16 cellular contexts compared by ENCODE assay signal in the genomic region with DNA sequence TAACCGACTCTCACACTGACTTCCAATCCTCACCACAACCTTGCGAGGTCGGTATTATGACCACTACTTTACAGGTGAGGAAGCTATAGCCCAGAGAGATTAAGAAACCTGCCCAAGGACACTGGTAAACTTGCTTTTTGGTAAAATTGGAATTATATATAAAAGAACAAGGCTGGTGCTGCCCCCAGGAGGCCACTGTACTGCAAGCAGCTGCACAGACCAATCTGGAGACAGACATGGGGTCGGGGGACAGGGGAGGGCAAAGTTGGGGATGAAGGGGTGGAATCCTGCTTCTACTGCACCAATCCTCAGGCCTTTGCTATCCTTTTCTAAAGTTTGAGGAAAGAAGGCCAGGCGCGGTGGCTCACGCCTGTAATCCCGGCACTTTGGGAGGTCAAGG.
DNase-seq lines count a peak whose midpoint lies in the region; TF ChIP-seq lines count a peak whose summit lies in the region.
"Had no signal": no experiment of that assay in that cellular context is flagged by ENCODE, and none has a peak within 500 bp of the region (broad histone marks: within the 10 kb centered on the region; RNA-seq: fewer than 3 reads in every experiment).

No MANE protein-coding gene starts in this region.

- H3K4me1 ChIP-seq in tibial artery (no peaks in the 10 kb centered on the region), trophoblast cell (ENCODE audit: control insufficient read depth in 1 of 2, insufficient read depth in 2 of 2, low read length in 2 of 2) (no peaks in the 10 kb centered on the region)
- H3K4me1 ChIP-seq: colonic mucosa had no signal

- H3K4ac ChIP-seq in trophoblast cell (ENCODE audit: low read depth, low read length), result no peak overlapping the region

- H3K27me3 ChIP-seq in tibial artery (no peaks in the 10 kb centered on the region), trophoblast cell (ENCODE audit: insufficient read depth, low read length) (no peaks in the 10 kb centered on the region)
- H3K27me3 ChIP-seq: colonic mucosa had no signal

- H2BK12ac ChIP-seq in trophoblast cell (ENCODE audit: low read length), result no peak overlapping the region

- no peak overlapping the region for H3K4me2 ChIP-seq in trophoblast cell (ENCODE audit: low read length)

- H4K12ac ChIP-seq in trophoblast cell (ENCODE audit: low read depth, low read length), result no peak overlapping the region

- H3K36me3 ChIP-seq in tibial artery, result no peaks in the 10 kb centered on the region
- H3K36me3 ChIP-seq in trophoblast cell (ENCODE audit: control insufficient read depth in 1 of 2, insufficient read depth in 2 of 2, low read length in 2 of 2), result no peaks in the 10 kb centered on the region
- H3K36me3 ChIP-seq: colonic mucosa had no signal

- no peak overlapping the region for H2AFZ ChIP-seq in trophoblast cell (ENCODE audit: insufficient read depth, low read length, poor library complexity)

- H4K91ac ChIP-seq in trophoblast cell (ENCODE audit: low read depth, low read length), result no peak overlapping the region

- H2BK120ac ChIP-seq in trophoblast cell (ENCODE audit: insufficient read depth, low read length, poor library complexity), result no peak overlapping the region

- no peak overlapping the region for H3K14ac ChIP-seq in trophoblast cell (ENCODE audit: low read length)

- no peak overlapping the region for H3K27ac ChIP-seq in tibial artery
- no peak overlapping the region for H3K27ac ChIP-seq in trophoblast cell (ENCODE audit: low read depth, low read length)
- H3K27ac ChIP-seq: colonic mucosa had no signal

- TF ChIP-seq CTCF in HFF-Myc (IDR thresholded peaks at IDR 0.05; ENCODE audit: low read depth, low read length, missing control alignments) (peak; percentile 7), tibial artery (IDR thresholded peaks at IDR 0.05) (no peak)

- H3K9me3 ChIP-seq in tibial artery (no peaks in the 10 kb centered on the region), trophoblast cell (ENCODE audit: insufficient read depth, low read depth, low read length) (no peaks in the 10 kb centered on the region)
- H3K9me3 ChIP-seq: colonic mucosa had no signal

- no peaks in the 10 kb centered on the region for H3K79me2 ChIP-seq in trophoblast cell (ENCODE audit: control insufficient read depth, insufficient read depth, low read length, poor library complexity)

- H3K18ac ChIP-seq in trophoblast cell (ENCODE audit: low read length), result no peak overlapping the region

- H2AK5ac ChIP-seq in trophoblast cell (ENCODE audit: low read length), result no peak overlapping the region

- no peak overlapping the region for H4K8ac ChIP-seq in trophoblast cell (ENCODE audit: low read depth, low read length)

- H2BK5ac ChIP-seq in trophoblast cell (ENCODE audit: low read depth, low read length, poor library complexity), result no peak overlapping the region

- H3K4me3 ChIP-seq in HFF-Myc (replicated peaks; ENCODE audit: low read depth, low read length), result no peak overlapping the region
- no peak overlapping the region for H3K4me3 ChIP-seq in tibial artery
- H3K4me3 ChIP-seq in trophoblast cell (ENCODE audit: low read depth, low read length), result no peak overlapping the region
- H3K4me3 ChIP-seq: colonic mucosa had no signal

- no CpG with 5 or more reads among the region's 8 CpGs for WGBS in trophoblast cell (ENCODE audit: extremely low coverage, insufficient coverage, insufficient read length)

- peak; percentile 42 for DNase-seq in DMS 273 (lab: John Stamatoyannopoulos, UW; ENCODE audit: unreplicated experiment)
- DNase-seq in DMS 273 treated with DMSO at 0.1 percent for 48 hours (lab: John Stamatoyannopoulos, UW), result no peak
- no peak for DNase-seq in HFF-Myc (ENCODE audit: extremely low read depth, low read depth)
- peak; percentile 4 for DNase-seq in RKO (ENCODE audit: low spot score)
- DNase-seq in iPS-NIHi11 (ENCODE audit: low spot score), result peak; percentile 61
- DNase-seq in tibial artery, result no peak
- DNase-seq in activated CD8-positive, alpha-beta memory T cell treated with anti-CD3 and anti-CD28 coated beads, Interleukin-2, amount 50 U/mL, for 48 hours, result no peak
- no peak for DNase-seq in trophoblast cell
- DNase-seq: 8988T; activated CD8-positive, alpha-beta memory T cell treated with anti-CD3 and anti-CD28 coated beads, Interleukin-2, amount 10 ng/mL, durations not matched to agents 7 days and 5 days; colonic mucosa; DMS79; kidney glomerular epithelial cell; MV-4-11; naive B cell; T-helper 2 cell had no signal

- H3K79me1 ChIP-seq in trophoblast cell (ENCODE audit: low read length), result no peaks in the 10 kb centered on the region

- no peak overlapping the region for H3K23ac ChIP-seq in trophoblast cell (ENCODE audit: low read length)

- intact Hi-C loops in tibial artery (cut with DNase I; ENCODE audit: low total_unique reads), result no loop called here

- H3K9ac ChIP-seq in trophoblast cell (ENCODE audit: low read length), result no peak overlapping the region

Comparison
In these comparisons a context has a peak if more than half of its experiments do, and no peak if none do; other contexts are left out.
1. DNase-seq: peak in DMS 273 (single experiment), RKO (single experiment) and iPS-NIHi11 (single experiment); none in DMS 273 treated with DMSO at 0.1 percent for 48 hours (single experiment), HFF-Myc (single experiment), tibial artery (0 of 2), activated CD8-positive, alpha-beta memory T cell treated with anti-CD3 and anti-CD28 coated beads, Interleukin-2, amount 50 U/mL, for 48 hours (single experiment) and trophoblast cell (0 of 2).